8 cellular contexts compared by ENCODE assay signal in genomic region chr6:31663961-31664789, GRCh38. TPM values are rescaled to one million over a fixed set of nuclear protein-coding genes. Genes with fewer than 3 reads are reported as not detected.
DNase-seq lines count a peak whose midpoint lies in the region; TF ChIP-seq lines count a peak whose summit lies in the region.

No MANE protein-coding gene starts in this region.

- 44 to 47% methylated on average over 8 to 17 of the region's 17 CpGs for WGBS in endodermal cell (ENCODE audit: insufficient coverage in 1 of 2, insufficient read length in 1 of 2), 2 experiments

- H3K9me3 ChIP-seq in endodermal cell (ENCODE audit: control insufficient read depth, low read length), result no peaks in the 10 kb centered on the region

- peak overlapping the region; percentile 95 for H3K4me3 Mint-ChIP-seq in activated naive CD4-positive, alpha-beta T cell treated with anti-CD3 and anti-CD28 coated beads for 36 hours
- H3K4me3 Mint-ChIP-seq in endodermal cell (peak overlapping the region; percentile 97), nephron progenitor cell (peak overlapping the region; percentile 93)

- intact Hi-C loops in activated naive CD4-positive, alpha-beta T cell treated with anti-CD3 and anti-CD28 coated beads for 36 hours (cut with micrococcal nuclease), result loop anchor here (2.0 to 10.0 kb wide), 5 partner anchors 149 to 1181 kb away; partner anchors contain the start of genes HSPA1B, MICA, PSMB8 and RNF5

- H3K9ac ChIP-seq in endodermal cell (ENCODE audit: extremely low read depth, low read length, poor library complexity, severe bottlenecking), result peak overlapping the region; percentile 86

- H3K27me3 Mint-ChIP-seq in activated naive CD4-positive, alpha-beta T cell treated with anti-CD3 and anti-CD28 coated beads for 36 hours (ENCODE audit: low read depth), result no peaks in the 10 kb centered on the region
- no peaks in the 10 kb centered on the region for H3K27me3 Mint-ChIP-seq in endodermal cell (ENCODE audit: insufficient read depth)
- peaks cover 8% of the 10 kb centered on the region for H3K27me3 Mint-ChIP-seq in nephron progenitor cell (ENCODE audit: low read depth, poor library complexity)

- CTCF ChIA-PET in activated naive CD4-positive, alpha-beta T cell treated with anti-CD3 and anti-CD28 coated beads for 36 hours (lab: Charles Lee), result interaction anchor here (0.6 to 1.2 kb wide), 5 partner anchors 11 to 199 kb away, joined by 3 to 4 read pairs (median 3); partner anchors contain the start of gene BAG6

- H3K27me3 ChIP-seq in endodermal cell (ENCODE audit: control insufficient read depth, insufficient read depth, low read length, poor library complexity, severe bottlenecking), result no peaks in the 10 kb centered on the region

- peak overlapping the region; percentile 97 for H3K27ac Mint-ChIP-seq in activated naive CD4-positive, alpha-beta T cell treated with anti-CD3 and anti-CD28 coated beads for 36 hours
- H3K27ac Mint-ChIP-seq in endodermal cell (peak overlapping the region; percentile 99), nephron progenitor cell (peak overlapping the region; percentile 96)

- H3K9me3 Mint-ChIP-seq in activated naive CD4-positive, alpha-beta T cell treated with anti-CD3 and anti-CD28 coated beads for 36 hours, result no peaks in the 10 kb centered on the region
- no peaks in the 10 kb centered on the region for H3K9me3 Mint-ChIP-seq in endodermal cell
- no peaks in the 10 kb centered on the region for H3K9me3 Mint-ChIP-seq in nephron progenitor cell

- no peak for TF ChIP-seq CTCF in endodermal cell (conservative IDR thresholded peaks at IDR 0.05)
- TF ChIP-seq CTCF in nephron progenitor cell (IDR thresholded peaks at IDR 0.05), result no peak

- H3K36me3 Mint-ChIP-seq in activated naive CD4-positive, alpha-beta T cell treated with anti-CD3 and anti-CD28 coated beads for 36 hours (ENCODE audit: low read depth), result peaks cover 71% of the 10 kb centered on the region
- peaks cover 50% of the 10 kb centered on the region for H3K36me3 Mint-ChIP-seq in endodermal cell (ENCODE audit: low read depth)
- H3K36me3 Mint-ChIP-seq in nephron progenitor cell (ENCODE audit: low read depth), result peaks cover 43% of the 10 kb centered on the region

- peak; percentile 32 for DNase-seq in activated naive CD4-positive, alpha-beta T cell treated with anti-CD3 and anti-CD28 coated beads for 36 hours
- no peak for DNase-seq in activated naive CD4-positive, alpha-beta T cell treated with anti-CD3 and anti-CD28 coated beads, Interleukin-2, amount 50 U/mL, for 16 hours
- DNase-seq in SK-MEL-5 (ENCODE audit: low read depth, low spot score) (peak; percentile 45), endodermal cell (peak; percentile 64), nephron progenitor cell (no peak), cerebellar cortex (ENCODE audit: low spot score) (no peak), DMS114 treated with DMSO at 0.1 percent for 48 hours (lab: John Stamatoyannopoulos, UW; ENCODE audit: unreplicated experiment) (no peak), Ammon's horn (ENCODE audit: low spot score) (no peak)

- H3K4me3 ChIP-seq in endodermal cell (ENCODE audit: low read length), result peak overlapping the region; percentile 96

- H3K27ac ChIP-seq in endodermal cell (ENCODE audit: low read depth, low read length), result peak overlapping the region; percentile 86

- in situ Hi-C loops in SK-MEL-5 (cut with HindIII; ENCODE audit: low pct_unique_long_range_greater_than_20kb, low sequenced_read_pairs), result no loop called here

- H3K4me1 ChIP-seq in endodermal cell (ENCODE audit: control insufficient read depth, insufficient read depth, low read length), result peaks cover 7% of the 10 kb centered on the region

- H3K36me3 ChIP-seq in endodermal cell (ENCODE audit: control insufficient read depth, insufficient read depth, low read length), result peaks cover 46% of the 10 kb centered on the region

- H3K4me1 Mint-ChIP-seq in activated naive CD4-positive, alpha-beta T cell treated with anti-CD3 and anti-CD28 coated beads for 36 hours (ENCODE audit: low read depth), result peaks cover 73% of the 10 kb centered on the region
- peaks cover 37% of the 10 kb centered on the region for H3K4me1 Mint-ChIP-seq in endodermal cell
- peaks cover 73% of the 10 kb centered on the region for H3K4me1 Mint-ChIP-seq in nephron progenitor cell

RNA-seq across cellular contexts. Expression of gene GPANK1, which starts 0.6 kb away (rescaled TPM):
- total RNA-seq in activated naive CD4-positive, alpha-beta T cell treated with anti-CD3 and anti-CD28 coated beads for 36 hours, result 10 to 100 TPM; 31.2 to 32.4 TPM
- 17.8 and 18.5 TPM in 2 replicates for total RNA-seq in SK-MEL-5 (2014; rRNA removed; shearing (Covaris generic))
- polyA plus RNA-seq in SK-MEL-5 (2015; cell fraction: cytosol; rRNA removed), result 23.1 and 25.6 TPM in 2 replicates
- 7.5 and 17.1 TPM in 2 replicates for polyA plus RNA-seq in SK-MEL-5 (2015; cell fraction: nucleus; rRNA removed)
- total RNA-seq in endodermal cell, result 10 to 100 TPM; 16.1 to 21.3 TPM
- polyA plus RNA-seq in endodermal cell (2013, experiment 1 of 2), result 25.9 TPM
- polyA plus RNA-seq in endodermal cell (2013, experiment 2 of 2), result 24.4 TPM

RNA-seq across cellular contexts. Expression of gene CSNK2B, which starts 1.7 kb away (rescaled TPM):
- total RNA-seq in activated naive CD4-positive, alpha-beta T cell treated with anti-CD3 and anti-CD28 coated beads for 36 hours, result 100 to 1,000 TPM; 215 to 219 TPM
- total RNA-seq in SK-MEL-5 (2014; rRNA removed; shearing (Covaris generic)), result 213 and 226 TPM in 2 replicates
- 236 and 315 TPM in 2 replicates for polyA plus RNA-seq in SK-MEL-5 (2015; cell fraction: cytosol; rRNA removed)
- 213 and 221 TPM in 2 replicates for polyA plus RNA-seq in SK-MEL-5 (2015; cell fraction: nucleus; rRNA removed)
- total RNA-seq in endodermal cell, result 100 to 1,000 TPM; 155 to 171 TPM
- polyA plus RNA-seq in endodermal cell (2013, experiment 1 of 2), result 227 TPM
- polyA plus RNA-seq in endodermal cell (2013, experiment 2 of 2), result 191 TPM

RNA-seq across cellular contexts. Expression of gene C6orf47, which starts 3.6 kb away (rescaled TPM):
- 1 to 10 TPM; 8.8 to 9.0 TPM for total RNA-seq in activated naive CD4-positive, alpha-beta T cell treated with anti-CD3 and anti-CD28 coated beads for 36 hours
- total RNA-seq in SK-MEL-5 (2014; rRNA removed; shearing (Covaris generic)), result 24.5 and 25.6 TPM in 2 replicates
- polyA plus RNA-seq in SK-MEL-5 (2015; cell fraction: cytosol; rRNA removed), result 20.6 and 24.7 TPM in 2 replicates
- polyA plus RNA-seq in SK-MEL-5 (2015; cell fraction: nucleus; rRNA removed), result 9.0 and 12.8 TPM in 2 replicates
- total RNA-seq in endodermal cell, result 10 to 100 TPM; 14.0 to 14.9 TPM
- 9.6 TPM for polyA plus RNA-seq in endodermal cell (2013, experiment 1 of 2)
- polyA plus RNA-seq in endodermal cell (2013, experiment 2 of 2), result 9.5 TPM

RNA-seq across cellular contexts. Expression of gene LY6G5B, which starts 5.6 kb away (rescaled TPM):
- total RNA-seq in activated naive CD4-positive, alpha-beta T cell treated with anti-CD3 and anti-CD28 coated beads for 36 hours, result 1 to 10 TPM; 6.4 to 6.5 TPM
- total RNA-seq in SK-MEL-5 (2014; rRNA removed; shearing (Covaris generic)), result 0.85 and 0.87 TPM in 2 replicates
- polyA plus RNA-seq in SK-MEL-5 (2015; cell fraction: cytosol; rRNA removed), result 0.14 and 0.24 TPM in 2 replicates
- polyA plus RNA-seq in SK-MEL-5 (2015; cell fraction: nucleus; rRNA removed), result 75.0 and 93.6 TPM in 2 replicates
- 10 to 100 TPM; 13.9 to 17.0 TPM for total RNA-seq in endodermal cell
- polyA plus RNA-seq in endodermal cell (2013, experiment 1 of 2), result 19.7 TPM
- polyA plus RNA-seq in endodermal cell (2013, experiment 2 of 2), result 14.6 TPM

RNA-seq across cellular contexts. Expression of gene APOM, which starts 8.5 kb away (rescaled TPM):
- 1 to 10 TPM; 2.6 to 3.7 TPM for total RNA-seq in activated naive CD4-positive, alpha-beta T cell treated with anti-CD3 and anti-CD28 coated beads for 36 hours
- total RNA-seq in SK-MEL-5 (2014; rRNA removed; shearing (Covaris generic)), result 0.42 and 0.43 TPM in 2 replicates
- 0.15 and 0.46 TPM in 2 replicates for polyA plus RNA-seq in SK-MEL-5 (2015; cell fraction: cytosol; rRNA removed)
- polyA plus RNA-seq in SK-MEL-5 (2015; cell fraction: nucleus; rRNA removed), result 3.6 TPM in 1 of 2 replicates, not detected in the other
- total RNA-seq in endodermal cell, result 1 to 10 TPM; 1.6 to 3.2 TPM
- 6.1 TPM for polyA plus RNA-seq in endodermal cell (2013, experiment 1 of 2)
- 6.9 TPM for polyA plus RNA-seq in endodermal cell (2013, experiment 2 of 2)

Comparison
In these comparisons a context has a peak if more than half of its experiments do, and no peak if none do; other contexts are left out.
1. DNase-seq: peak in activated naive CD4-positive, alpha-beta T cell treated with anti-CD3 and anti-CD28 coated beads for 36 hours (single experiment), SK-MEL-5 (single experiment) and endodermal cell (single experiment); none in activated naive CD4-positive, alpha-beta T cell treated with anti-CD3 and anti-CD28 coated beads, Interleukin-2, amount 50 U/mL, for 16 hours (single experiment), nephron progenitor cell (single experiment), cerebellar cortex (single experiment), DMS114 treated with DMSO at 0.1 percent for 48 hours (single experiment) and Ammon's horn (single experiment).
2. Peak in every context shown above with its lines, with median percentiles within 50 percentile points of each other: H3K27ac Mint-ChIP-seq and H3K4me3 Mint-ChIP-seq.